29 cellular contexts compared by ENCODE assay signal in the genomic region with DNA sequence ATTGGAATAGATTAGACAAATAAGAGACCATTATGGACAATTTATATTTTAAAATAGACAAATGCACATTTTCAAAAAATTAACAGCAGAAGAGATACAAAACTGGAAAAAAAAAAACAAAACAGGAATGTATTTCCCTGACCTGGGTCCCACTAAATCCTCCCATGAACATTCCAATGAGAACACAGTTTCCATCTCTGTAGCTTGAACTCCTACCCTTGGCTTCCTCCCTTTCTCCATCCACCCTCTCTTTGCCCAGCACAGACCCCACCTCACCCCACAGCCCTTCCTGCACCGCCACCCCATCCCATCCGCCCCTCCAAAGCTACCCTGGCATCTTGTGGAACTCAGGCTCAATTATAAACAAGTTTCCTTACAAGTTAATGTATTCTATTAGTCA.
"Had no signal": no experiment of that assay in that cellular context is flagged by ENCODE, and none has a peak within 500 bp of the region (broad histone marks: within the 10 kb centered on the region; RNA-seq: fewer than 3 reads in every experiment).

No MANE protein-coding gene starts in this region.

- H3K27me3 Mint-ChIP-seq: naive B cell; natural killer cell treated with Interleukin-12 subunit alpha and Interleukin-12 subunit beta and Interleukin-15 and Interleukin-18, amount 100 ng/mL, for 72 hours; stimulated activated naive B cell treated with anti-CD40 and anti-IgM and Interleukin-4, amounts not matched to agents 10 μg/mL and 1 μg/mL and 100 μg/mL, for 72 hours; stimulated activated naive CD8-positive, alpha-beta T cell treated with anti-CD3 and anti-CD28 coated beads, Interleukin-15, Interleukin-2, amounts not matched to agents 100 ng/mL and 50 ng/mL, for 24 hours had no signal

- H2AFZ ChIP-seq: neural progenitor cell had no signal

- H3K9me3 ChIP-seq: esophagus muscularis mucosa, lower lobe of right lung, mucosa of descending colon, ovary, psoas muscle, sigmoid colon, thoracic aorta, tibial nerve, upper lobe of right lung, uterus had no signal

- H3K27ac ChIP-seq: dorsolateral prefrontal cortex, esophagus muscularis mucosa, lower lobe of right lung, neural progenitor cell, ovary, psoas muscle, sigmoid colon, tibial nerve, upper lobe of right lung, uterus had no signal

- H3K4me2 ChIP-seq: neural progenitor cell had no signal

- H3K9me3 Mint-ChIP-seq: endodermal cell; immature natural killer cell; natural killer cell treated with Interleukin-12 subunit alpha and Interleukin-12 subunit beta and Interleukin-15 and Interleukin-18, amount 100 ng/mL, for 72 hours; stimulated activated naive B cell treated with anti-CD40 and anti-IgM and Interleukin-4, amounts not matched to agents 10 μg/mL and 1 μg/mL and 100 μg/mL, for 72 hours; stimulated activated naive CD8-positive, alpha-beta T cell treated with anti-CD3 and anti-CD28 coated beads, Interleukin-15, Interleukin-2, amounts not matched to agents 100 ng/mL and 50 ng/mL, for 24 hours had no signal

- H3K36me3 ChIP-seq: esophagus muscularis mucosa, lower lobe of right lung, neural progenitor cell, ovary, sigmoid colon, thoracic aorta, tibial nerve, upper lobe of right lung, uterus had no signal

- H3K9ac ChIP-seq: neural progenitor cell had no signal

- H3K4me3 Mint-ChIP-seq: endodermal cell; immature natural killer cell; naive B cell; natural killer cell treated with Interleukin-12 subunit alpha and Interleukin-12 subunit beta and Interleukin-15 and Interleukin-18, amount 100 ng/mL, for 72 hours; neural progenitor cell; stimulated activated naive B cell treated with anti-CD40 and anti-IgM and Interleukin-4, amounts not matched to agents 10 μg/mL and 1 μg/mL and 100 μg/mL, for 72 hours; stimulated activated naive CD8-positive, alpha-beta T cell treated with anti-CD3 and anti-CD28 coated beads, Interleukin-15, Interleukin-2, amounts not matched to agents 100 ng/mL and 50 ng/mL, for 24 hours had no signal

- H3K36me3 Mint-ChIP-seq: immature natural killer cell; natural killer cell treated with Interleukin-12 subunit alpha and Interleukin-12 subunit beta and Interleukin-15 and Interleukin-18, amount 100 ng/mL, for 72 hours; neural progenitor cell had no signal

- ATAC-seq: left ventricle myocardium superior; lower lobe of right lung; mucosa of descending colon; natural killer cell treated with Interleukin-12 subunit alpha and Interleukin-12 subunit beta and Interleukin-15 and Interleukin-18, amount 100 ng/mL, for 72 hours; psoas muscle; right cardiac atrium; stimulated activated naive B cell treated with anti-CD40 and anti-IgM and Interleukin-4, amounts not matched to agents 10 μg/mL and 1 μg/mL and 100 μg/mL, for 72 hours; upper lobe of right lung had no signal

- H3K4me1 Mint-ChIP-seq: neural progenitor cell; stimulated activated naive B cell treated with anti-CD40 and anti-IgM and Interleukin-4, amounts not matched to agents 10 μg/mL and 1 μg/mL and 100 μg/mL, for 72 hours had no signal

- H3K4me1 ChIP-seq: neural progenitor cell, psoas muscle, sigmoid colon, tibial nerve, upper lobe of right lung, uterus had no signal

- DNase-seq: cortex of kidney; dorsolateral prefrontal cortex; effector CD8-positive, alpha-beta T cell; endodermal cell; foreskin melanocyte; glutamatergic neuron; hypothalamus; immature natural killer cell; left ventricle myocardium superior; lower lobe of right lung; mucosa of descending colon; naive B cell; nucleus accumbens; ovary; posterior cingulate gyrus; psoas muscle; right cardiac atrium; sigmoid colon; stimulated activated CD4-positive, alpha-beta T cell treated with anti-CD3 and anti-CD28 coated beads, Interleukin-2, amount 100 ng/mL, for 24 hours; stimulated activated CD4-positive, alpha-beta T cell treated with anti-CD3 and anti-CD28 coated beads, Interleukin-4, amount 100 ng/mL, for 24 hours; stimulated activated naive B cell treated with anti-CD40 and anti-IgM and Interleukin-4, amounts not matched to agents 10 μg/mL and 1 μg/mL and 100 μg/mL, for 72 hours; upper lobe of right lung; uterus had no signal

- H3K4me3 ChIP-seq: dorsolateral prefrontal cortex, esophagus muscularis mucosa, lower lobe of right lung, mucosa of descending colon, neural progenitor cell, ovary, psoas muscle, sigmoid colon, thoracic aorta, tibial nerve, upper lobe of right lung, uterus had no signal

- H3K27me3 ChIP-seq: dorsolateral prefrontal cortex, esophagus muscularis mucosa, neural progenitor cell, ovary, sigmoid colon, tibial nerve, upper lobe of right lung, uterus had no signal

- H3K27ac Mint-ChIP-seq: endodermal cell; immature natural killer cell; natural killer cell treated with Interleukin-12 subunit alpha and Interleukin-12 subunit beta and Interleukin-15 and Interleukin-18, amount 100 ng/mL, for 72 hours; neural progenitor cell; stimulated activated naive B cell treated with anti-CD40 and anti-IgM and Interleukin-4, amounts not matched to agents 10 μg/mL and 1 μg/mL and 100 μg/mL, for 72 hours; stimulated activated naive CD8-positive, alpha-beta T cell treated with anti-CD3 and anti-CD28 coated beads, Interleukin-15, Interleukin-2, amounts not matched to agents 100 ng/mL and 50 ng/mL, for 24 hours had no signal
